In the genomic region with DNA sequence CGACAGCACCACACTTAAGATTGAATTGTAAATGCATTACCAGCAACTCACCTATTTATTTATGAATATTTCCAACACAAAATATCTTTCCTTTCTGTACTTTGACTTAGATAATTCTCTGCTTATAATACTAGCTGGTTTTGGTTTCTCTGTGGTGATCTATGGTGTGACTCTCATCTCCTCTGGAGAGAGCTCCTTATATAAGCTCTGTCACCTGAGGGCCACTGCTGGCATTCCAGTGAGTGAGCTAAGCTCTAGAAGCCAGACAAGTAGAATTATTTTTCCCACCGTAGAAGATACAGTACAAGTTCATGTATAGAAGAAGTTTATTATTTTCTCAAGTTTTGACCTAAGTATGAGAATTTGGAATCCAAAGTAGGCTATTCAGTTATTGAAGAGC, we compare ENCODE assay signal across 13 cellular contexts.
A peak's percentile ranks its signal among the peaks of the same experiment; 100 is the strongest.
DNase-seq lines count a peak whose midpoint lies in the region; ATAC-seq, FAIRE-seq and TF ChIP-seq lines count a peak whose summit lies in the region.
"Had no signal": no experiment of that assay in that cellular context is flagged by ENCODE, and none has a peak within 500 bp of the region (broad histone marks: within the 10 kb centered on the region; RNA-seq: fewer than 3 reads in every experiment).

No MANE protein-coding gene starts in this region.

- H3K36me3 Mint-ChIP-seq in CD14-positive monocyte: peaks cover 8 to 19% of the 10 kb centered on the region in 2 donors
- H3K36me3 Mint-ChIP-seq in dendritic cell treated with granulocyte-macrophage colony-stimulating factor and Interleukin-4, amounts not matched to agents 40 ng/mL and 50 ng/mL, for 4 days (ENCODE audit: low read depth): peaks cover 21% of the 10 kb centered on the region

- H3K9me3 Mint-ChIP-seq in CD14-positive monocyte: peaks cover 0 to 2% (median 0%) of the 10 kb centered on the region in 7 donors
- H3K9me3 Mint-ChIP-seq in dendritic cell treated with granulocyte-macrophage colony-stimulating factor and Interleukin-4, amounts not matched to agents 40 ng/mL and 50 ng/mL, for 4 days: no peaks in the 10 kb centered on the region
- H3K9me3 Mint-ChIP-seq: brain had no signal

- TF ChIP-seq CTCF in CD14-positive monocyte (IDR thresholded peaks at IDR 0.05) (no peak), KMS-11 (conservative IDR thresholded peaks at IDR 0.05; ENCODE audit: low read depth, low read length) (no peak)

- peak; percentile 58 for FAIRE-seq in GM19239 (lab: Jason Lieb, UNC)
- FAIRE-seq: keratinocyte had no signal

- no peak overlapping the region for H2AFZ ChIP-seq in KMS-11 (ENCODE audit: low read depth)

- no peak overlapping the region for H3K4me3 Mint-ChIP-seq in CD14-positive monocyte
- H3K4me3 Mint-ChIP-seq in dendritic cell treated with granulocyte-macrophage colony-stimulating factor and Interleukin-4, amounts not matched to agents 40 ng/mL and 50 ng/mL, for 4 days: no peak overlapping the region
- H3K4me3 Mint-ChIP-seq: brain had no signal

- no peaks in the 10 kb centered on the region for H4K20me1 ChIP-seq in KMS-11 (ENCODE audit: insufficient read depth)

- intact Hi-C loops in CD14-positive monocyte (cut with micrococcal nuclease): no loop called here
- intact Hi-C loops in dendritic cell treated with granulocyte-macrophage colony-stimulating factor and Interleukin-4, amounts not matched to agents 40 ng/mL and 50 ng/mL, for 4 days (cut with micrococcal nuclease): no loop called here
- intact Hi-C loops in aorta (cut with DNase I): no loop called here

- H3K27me3 ChIP-seq in KMS-11 (ENCODE audit: insufficient read depth, low read depth) (no peaks in the 10 kb centered on the region), aorta (ENCODE audit: control insufficient read depth in 1 of 2, insufficient read depth in 2 of 2, low read length in 1 of 2) (no peaks in the 10 kb centered on the region)
- H3K27me3 ChIP-seq: BE2C had no signal

- H3K27me3 Mint-ChIP-seq in CD14-positive monocyte (ENCODE audit: low read depth in 3 of 3): no peaks in the 10 kb centered on the region
- H3K27me3 Mint-ChIP-seq in dendritic cell treated with granulocyte-macrophage colony-stimulating factor and Interleukin-4, amounts not matched to agents 40 ng/mL and 50 ng/mL, for 4 days: no peaks in the 10 kb centered on the region
- H3K27me3 Mint-ChIP-seq: brain, progenitor cell of endocrine pancreas had no signal

- no peaks in the 10 kb centered on the region for H3K36me3 ChIP-seq in KMS-11 (ENCODE audit: insufficient read depth)
- no peaks in the 10 kb centered on the region for H3K36me3 ChIP-seq in aorta (ENCODE audit: control insufficient read depth in 1 of 2, insufficient read depth in 2 of 2, low read length in 1 of 2)
- H3K36me3 ChIP-seq: BE2C had no signal

- H3K9ac ChIP-seq in KMS-11: peak overlapping the region; percentile 7; the same call in 1 of the 2 replicates

- 52 to 53% methylated on average over 2 of the region's 2 CpGs for WGBS in aorta, 2 donors

- H3K79me2 ChIP-seq in KMS-11 (ENCODE audit: insufficient read depth, low read depth): peaks cover 72% of the 10 kb centered on the region

- H3K4me2 ChIP-seq in KMS-11: peak overlapping the region; percentile 91

- H3K4me3 ChIP-seq in KMS-11 (IDR thresholded peaks at IDR 0.05; ENCODE audit: insufficient read depth, low read depth, low read length) (no peak overlapping the region), aorta (ENCODE audit: low read length in 2 of 2) (no peak overlapping the region)

- H3K27ac Mint-ChIP-seq in CD14-positive monocyte: peak overlapping the region; percentile 46 to 96 (median 80)
- peak overlapping the region; percentile 17 for H3K27ac Mint-ChIP-seq in dendritic cell treated with granulocyte-macrophage colony-stimulating factor and Interleukin-4, amounts not matched to agents 40 ng/mL and 50 ng/mL, for 4 days
- H3K27ac Mint-ChIP-seq: progenitor cell of endocrine pancreas had no signal

- H3K27ac ChIP-seq in KMS-11 (peak overlapping the region; percentile 99), aorta (ENCODE audit: low read depth in 1 of 2, low read length in 2 of 2) (no peak overlapping the region)

- ATAC-seq in aorta (ENCODE audit: low FRiP score): no peak

- peaks cover 41% of the 10 kb centered on the region for H3K4me1 Mint-ChIP-seq in CD14-positive monocyte
- H3K4me1 Mint-ChIP-seq in dendritic cell treated with granulocyte-macrophage colony-stimulating factor and Interleukin-4, amounts not matched to agents 40 ng/mL and 50 ng/mL, for 4 days (ENCODE audit: low read depth): peaks cover 37% of the 10 kb centered on the region

- no peaks in the 10 kb centered on the region for H3K9me3 ChIP-seq in aorta (ENCODE audit: control insufficient read depth, low read length)
- H3K9me3 ChIP-seq: BE2C had no signal

- DNase-seq in CD14-positive monocyte (ENCODE audit: low spot score) (no peak), GM19239 (ENCODE audit: insufficient read length, low spot score) (no peak), MV-4-11 (lab: John Stamatoyannopoulos, UW) (no peak), NCI-H345 treated with DMSO at 0.1 percent for 48 hours (lab: John Stamatoyannopoulos, UW; ENCODE audit: unreplicated experiment) (no peak), NCI-H2081 treated with DMSO at 0.1 percent for 48 hours (lab: John Stamatoyannopoulos, UW) (no peak), aorta (no peak)
- DNase-seq: BE2C, H7 had no signal

- H3K4me1 ChIP-seq in KMS-11 (ENCODE audit: low read depth, poor library complexity, severe bottlenecking) (peaks cover 100% of the 10 kb centered on the region), aorta (ENCODE audit: control insufficient read depth in 1 of 2, insufficient read depth in 2 of 2, low read length in 2 of 2) (peaks cover 1 to 2% of the 10 kb centered on the region in 2 donors)
